ENCODE assay signal across 18 cellular contexts in genomic region chr7:111115966-111116365, GRCh38. TPM values are rescaled to one million over a fixed set of nuclear protein-coding genes. Genes with fewer than 3 reads are reported as not detected.
DNase-seq lines count a peak whose midpoint lies in the region; ATAC-seq, FAIRE-seq and TF ChIP-seq lines count a peak whose summit lies in the region.
"Had no signal": no experiment of that assay in that cellular context is flagged by ENCODE, and none has a peak within 500 bp of the region (broad histone marks: within the 10 kb centered on the region; RNA-seq: fewer than 3 reads in every experiment).

No MANE protein-coding gene starts in this region.

- TF ChIP-seq EP300 in HepG2 (IDR thresholded peaks at IDR 0.05; ENCODE audit: low read depth in 2 of 2, low read length in 2 of 2): no peak
- no peak for TF ChIP-seq EP300 in HepG2 (CRISPR knock-in tag; IDR thresholded peaks at IDR 0.05; ENCODE audit: borderline replicate concordance)

- DNase-seq in T-helper 2 cell treated with Interferon-gamma antibody and Interleukin-4, amounts not matched to agents 5 μg/mL and 100 μg/mL, for 36 hours (ENCODE audit: low spot score): no peak
- DNase-seq in T-helper 2 cell: no peak
- DNase-seq in activated naive CD4-positive, alpha-beta T cell treated with anti-CD3 and anti-CD28 coated beads for 36 hours: no peak
- no peak for DNase-seq in activated naive CD4-positive, alpha-beta T cell (lab: John Stamatoyannopoulos, UW)
- DNase-seq in activated naive CD8-positive, alpha-beta T cell treated with anti-CD3 and anti-CD28 coated beads for 36 hours: no peak
- DNase-seq in naive thymus-derived CD8-positive, alpha-beta T cell: no peak
- DNase-seq in NCI-H2081 treated with DMSO at 0.1 percent for 48 hours (lab: John Stamatoyannopoulos, UW): no peak
- DNase-seq in HepG2 (ENCODE audit: low spot score): no peak
- DNase-seq: CD8-positive, alpha-beta memory T cell; DMS53; GF-D8; HCEC 1CT; HFFc6 had no signal

- no peaks in the 10 kb centered on the region for H3K27me3 Mint-ChIP-seq in T-helper 2 cell treated with Interferon-gamma antibody and Interleukin-4, amounts not matched to agents 5 μg/mL and 100 μg/mL, for 36 hours (ENCODE audit: low read depth)
- no peaks in the 10 kb centered on the region for H3K27me3 Mint-ChIP-seq in activated naive CD4-positive, alpha-beta T cell treated with anti-CD3 and anti-CD28 coated beads for 36 hours (ENCODE audit: low read depth)
- no peaks in the 10 kb centered on the region for H3K27me3 Mint-ChIP-seq in activated naive CD8-positive, alpha-beta T cell treated with anti-CD3 and anti-CD28 coated beads for 36 hours
- H3K27me3 Mint-ChIP-seq in naive thymus-derived CD8-positive, alpha-beta T cell: no peaks in the 10 kb centered on the region
- H3K27me3 Mint-ChIP-seq: CD8-positive, alpha-beta memory T cell had no signal

- 100% methylated on average over 2 of the region's 2 CpGs for WGBS in HepG2 (ENCODE audit: low lambda C conversion rate)

- H3K4me2 ChIP-seq in HepG2 (ENCODE audit: low read depth, low read length): no peak overlapping the region

- no peaks in the 10 kb centered on the region for H3K4me1 ChIP-seq in HepG2 (ENCODE audit: insufficient read depth, low read length)

- H4K20me1 ChIP-seq in HepG2 (ENCODE audit: insufficient read depth, low read length): no peaks in the 10 kb centered on the region

- no peak for FAIRE-seq in HepG2 (lab: Jason Lieb, UNC)
- FAIRE-seq: GM19239, H1 had no signal

- no peaks in the 10 kb centered on the region for H3K79me2 ChIP-seq in HepG2 (ENCODE audit: insufficient read depth, low read length)

- no peak overlapping the region for H3K9ac ChIP-seq in HepG2 (ENCODE audit: insufficient read depth, low read depth, low read length)

- ATAC-seq in naive thymus-derived CD8-positive, alpha-beta T cell: no peak
- no peak for ATAC-seq in HepG2

- no peak overlapping the region for H3K4me3 Mint-ChIP-seq in T-helper 2 cell treated with Interferon-gamma antibody and Interleukin-4, amounts not matched to agents 5 μg/mL and 100 μg/mL, for 36 hours
- H3K4me3 Mint-ChIP-seq in activated naive CD4-positive, alpha-beta T cell treated with anti-CD3 and anti-CD28 coated beads for 36 hours: no peak overlapping the region
- H3K4me3 Mint-ChIP-seq in activated naive CD8-positive, alpha-beta T cell treated with anti-CD3 and anti-CD28 coated beads for 36 hours: no peak overlapping the region
- peak overlapping the region in 1 of 10 donors; percentile 13 for H3K4me3 Mint-ChIP-seq in naive thymus-derived CD8-positive, alpha-beta T cell
- H3K4me3 Mint-ChIP-seq: CD14-positive monocyte; CD8-positive, alpha-beta memory T cell; HFFc6 had no signal

- no peak for TF ChIP-seq POLR2A in HepG2 (IDR thresholded peaks at IDR 0.05; ENCODE audit: insufficient read depth in 1 of 2, low read depth in 2 of 2, low read length in 2 of 2)

- TF ChIP-seq RAD21 in HepG2 (CRISPR knock-in tag; IDR thresholded peaks at IDR 0.05): no peak

- no peaks in the 10 kb centered on the region for H3K9me3 ChIP-seq in HepG2 (ENCODE audit: low read length)

- TF ChIP-seq CTCF in HepG2 (CRISPR knock-in tag; IDR thresholded peaks at IDR 0.05): no peak

- POLR2A ChIA-PET in naive thymus-derived CD8-positive, alpha-beta T cell (lab: Charles Lee): interaction anchor here (1.1 kb wide), 1 partner anchor 10 kb away, joined by 4 read pairs; no protein-coding TSS in a partner anchor
- POLR2A ChIA-PET in HepG2 (lab: Yijun Ruan, JAX): no interaction called here

- H3K36me3 ChIP-seq in HepG2 (replicated peaks in 1 of 2; ENCODE audit: control insufficient read depth in 1 of 2, insufficient read depth in 2 of 2, low read length in 2 of 2): no peaks in the 10 kb centered on the region

- CTCF ChIA-PET in activated naive CD4-positive, alpha-beta T cell treated with anti-CD3 and anti-CD28 coated beads for 36 hours (lab: Charles Lee): no interaction called here
- CTCF ChIA-PET in HepG2 (lab: Yijun Ruan, JAX; ENCODE audit: low intra/inter-chr PET ratio, low total read pairs): no interaction called here

- intact Hi-C loops in activated naive CD4-positive, alpha-beta T cell treated with anti-CD3 and anti-CD28 coated beads for 36 hours (cut with micrococcal nuclease): no loop called here
- intact Hi-C loops in HepG2 (cut with micrococcal nuclease; ENCODE audit: unreplicated experiment): no loop called here

- H3K9me3 Mint-ChIP-seq in T-helper 2 cell treated with Interferon-gamma antibody and Interleukin-4, amounts not matched to agents 5 μg/mL and 100 μg/mL, for 36 hours: peaks cover 5% of the 10 kb centered on the region
- peaks cover 7% of the 10 kb centered on the region for H3K9me3 Mint-ChIP-seq in activated naive CD4-positive, alpha-beta T cell treated with anti-CD3 and anti-CD28 coated beads for 36 hours
- H3K9me3 Mint-ChIP-seq in activated naive CD8-positive, alpha-beta T cell treated with anti-CD3 and anti-CD28 coated beads for 36 hours: peaks cover 14% of the 10 kb centered on the region
- H3K9me3 Mint-ChIP-seq in naive thymus-derived CD8-positive, alpha-beta T cell: peaks cover 0 to 27% (median 9%) of the 10 kb centered on the region in 9 donors
- H3K9me3 Mint-ChIP-seq: CD14-positive monocyte; CD8-positive, alpha-beta memory T cell; HFFc6 had no signal

- no TSS peak for BruUV-seq in HepG2 (replicated peaks; lab: Mats Ljungman, UMichigan)

- H3K27ac ChIP-seq in HepG2 (ENCODE audit: extremely low read length, insufficient read depth, low read length): no peak overlapping the region
- H3K27ac ChIP-seq: 22Rv1 had no signal

- H3K27me3 ChIP-seq in HepG2 (ENCODE audit: control insufficient read depth in 1 of 2, insufficient read depth in 2 of 2, low read length in 2 of 2): no peaks in the 10 kb centered on the region

- H3K4me1 Mint-ChIP-seq in T-helper 2 cell treated with Interferon-gamma antibody and Interleukin-4, amounts not matched to agents 5 μg/mL and 100 μg/mL, for 36 hours (ENCODE audit: low read depth): peaks cover 20% of the 10 kb centered on the region
- H3K4me1 Mint-ChIP-seq in activated naive CD4-positive, alpha-beta T cell treated with anti-CD3 and anti-CD28 coated beads for 36 hours (ENCODE audit: low read depth): peaks cover 37% of the 10 kb centered on the region
- peaks cover 35% of the 10 kb centered on the region for H3K4me1 Mint-ChIP-seq in activated naive CD8-positive, alpha-beta T cell treated with anti-CD3 and anti-CD28 coated beads for 36 hours
- peaks cover 11 to 44% (median 24%) of the 10 kb centered on the region in 4 donors for H3K4me1 Mint-ChIP-seq in naive thymus-derived CD8-positive, alpha-beta T cell
- H3K4me1 Mint-ChIP-seq: CD14-positive monocyte had no signal

- H2AFZ ChIP-seq in HepG2 (ENCODE audit: low read length): no peak overlapping the region

- H3K4me3 ChIP-seq in HepG2 (replicated peaks in 1 of 3; ENCODE audit: insufficient read depth in 1 of 3, low read depth in 2 of 3, low read length in 3 of 3): no peak overlapping the region

- in situ Hi-C loops in HepG2 (cut with HindIII; ENCODE audit: extremely low pct_ligation_motif_present, low pct_unique_long_range_greater_than_20kb): no loop called here

- H3K27ac Mint-ChIP-seq in T-helper 2 cell treated with Interferon-gamma antibody and Interleukin-4, amounts not matched to agents 5 μg/mL and 100 μg/mL, for 36 hours: peak overlapping the region; percentile 9
- peak overlapping the region; percentile 15 for H3K27ac Mint-ChIP-seq in activated naive CD4-positive, alpha-beta T cell treated with anti-CD3 and anti-CD28 coated beads for 36 hours
- peak overlapping the region; percentile 74 for H3K27ac Mint-ChIP-seq in activated naive CD8-positive, alpha-beta T cell treated with anti-CD3 and anti-CD28 coated beads for 36 hours
- H3K27ac Mint-ChIP-seq in naive thymus-derived CD8-positive, alpha-beta T cell: peak overlapping the region in 8 of 10 donors; percentile 22 to 78 (median 54)
- H3K27ac Mint-ChIP-seq: CD14-positive monocyte; CD8-positive, alpha-beta memory T cell; HFFc6 had no signal

- peaks cover 67% of the 10 kb centered on the region for H3K36me3 Mint-ChIP-seq in T-helper 2 cell treated with Interferon-gamma antibody and Interleukin-4, amounts not matched to agents 5 μg/mL and 100 μg/mL, for 36 hours (ENCODE audit: low read depth)
- peaks cover 38% of the 10 kb centered on the region for H3K36me3 Mint-ChIP-seq in activated naive CD4-positive, alpha-beta T cell treated with anti-CD3 and anti-CD28 coated beads for 36 hours (ENCODE audit: low read depth)
- peaks cover 76% of the 10 kb centered on the region for H3K36me3 Mint-ChIP-seq in activated naive CD8-positive, alpha-beta T cell treated with anti-CD3 and anti-CD28 coated beads for 36 hours
- peaks cover 36 to 96% (median 83%) of the 10 kb centered on the region in 3 donors for H3K36me3 Mint-ChIP-seq in naive thymus-derived CD8-positive, alpha-beta T cell
- H3K36me3 Mint-ChIP-seq: CD14-positive monocyte had no signal

RNA-seq across cellular contexts. Expression of gene LRRN3, which starts 25.0 kb away (rescaled TPM):
- 1 to 10 TPM; 5.4 to 5.8 TPM for total RNA-seq in activated naive CD4-positive, alpha-beta T cell treated with anti-CD3 and anti-CD28 coated beads for 36 hours
- 10 to 100 TPM; 89.3 to 93.6 TPM for total RNA-seq in activated naive CD8-positive, alpha-beta T cell treated with anti-CD3 and anti-CD28 coated beads for 36 hours
- 100 to 1,000 TPM; 332 to 337 TPM for total RNA-seq in naive thymus-derived CD8-positive, alpha-beta T cell
- polyA plus RNA-seq in naive thymus-derived CD8-positive, alpha-beta T cell: 100 to 1,000 TPM; 127 to 241 (median 223) TPM
- total RNA-seq in HepG2 (2016; rRNA removed; fragmentation: Illumina TruSeq; extraction: Trizol): 0.07 TPM in 1 of 2 replicates, not detected in the other
- total RNA-seq in HepG2 (2016; cell fraction: cytosol; rRNA removed; fragmentation: Illumina TruSeq; extraction: Trizol; ENCODE audit: low read depth): not detected in 2 replicates
- total RNA-seq in HepG2 (2016; cell fraction: insoluble cytoplasmic fraction; rRNA removed; fragmentation: Illumina TruSeq; extraction: Trizol): not detected in 2 replicates
- not detected in 2 replicates for total RNA-seq in HepG2 (2016; cell fraction: membrane; rRNA removed; fragmentation: Illumina TruSeq; extraction: Trizol)
- not detected in 2 replicates for total RNA-seq in HepG2 (2016; cell fraction: nucleus; rRNA removed; fragmentation: Illumina TruSeq; extraction: Trizol)
- polyA plus RNA-seq in HepG2 (2011; rRNA removed): not detected in 2 replicates
- polyA plus RNA-seq in HepG2 (2011; cell fraction: cytosol; rRNA removed): not detected in 2 replicates
- not detected in 2 replicates for polyA plus RNA-seq in HepG2 (2011; cell fraction: nucleus; rRNA removed)
- polyA plus RNA-seq in HepG2 (2012): not detected in 2 replicates
- not detected in 2 replicates for polyA plus RNA-seq in HepG2 (2016; cell fraction: cytosol; fragmentation: Illumina TruSeq; extraction: Trizol; ENCODE audit: low read depth)
- polyA plus RNA-seq in HepG2 (2016; cell fraction: insoluble cytoplasmic fraction; fragmentation: Illumina TruSeq; extraction: Trizol; ENCODE audit: low read depth): not detected in 2 replicates
- not detected in 2 replicates for polyA plus RNA-seq in HepG2 (2016; cell fraction: membrane; fragmentation: Illumina TruSeq; extraction: Trizol; ENCODE audit: low read depth)
- polyA plus RNA-seq in HepG2 (2016; cell fraction: nucleus; fragmentation: Illumina TruSeq; extraction: Trizol; ENCODE audit: insufficient read depth, low read depth): not detected in 2 replicates
- not detected in 2 replicates for polyA minus RNA-seq in HepG2 (2011; rRNA and poly(A)+ RNA removed; ENCODE audit: low replicate concordance)
- polyA minus RNA-seq in HepG2 (2011; cell fraction: cytosol; rRNA and poly(A)+ RNA removed): not detected in 2 replicates
- 0.26 TPM in 1 of 2 replicates, not detected in the other for polyA minus RNA-seq in HepG2 (2011; cell fraction: nucleus; rRNA and poly(A)+ RNA removed)
- total RNA-seq: A673 had no signal

Comparison
In these comparisons a context has a peak if more than half of its experiments do, and no peak if none do; other contexts are left out.
1. H3K27ac Mint-ChIP-seq: peak in every context shown above with its lines; median percentile 74 in activated naive CD8-positive, alpha-beta T cell treated with anti-CD3 and anti-CD28 coated beads for 36 hours; 54 in naive thymus-derived CD8-positive, alpha-beta T cell; 15 in activated naive CD4-positive, alpha-beta T cell treated with anti-CD3 and anti-CD28 coated beads for 36 hours; 9 in T-helper 2 cell treated with Interferon-gamma antibody and Interleukin-4, amounts not matched to agents 5 μg/mL and 100 μg/mL, for 36 hours.
2. RNA of gene LRRN3, which starts 25.0 kb away (total RNA-seq): 332 to 337 TPM in naive thymus-derived CD8-positive, alpha-beta T cell and 89.3 to 93.6 TPM in activated naive CD8-positive, alpha-beta T cell treated with anti-CD3 and anti-CD28 coated beads for 36 hours; 5.4 to 5.8 TPM in activated naive CD4-positive, alpha-beta T cell treated with anti-CD3 and anti-CD28 coated beads for 36 hours and 0.07 TPM in HepG2; every median in the first group is over 10 times any median in the second.